In the genomic region with DNA sequence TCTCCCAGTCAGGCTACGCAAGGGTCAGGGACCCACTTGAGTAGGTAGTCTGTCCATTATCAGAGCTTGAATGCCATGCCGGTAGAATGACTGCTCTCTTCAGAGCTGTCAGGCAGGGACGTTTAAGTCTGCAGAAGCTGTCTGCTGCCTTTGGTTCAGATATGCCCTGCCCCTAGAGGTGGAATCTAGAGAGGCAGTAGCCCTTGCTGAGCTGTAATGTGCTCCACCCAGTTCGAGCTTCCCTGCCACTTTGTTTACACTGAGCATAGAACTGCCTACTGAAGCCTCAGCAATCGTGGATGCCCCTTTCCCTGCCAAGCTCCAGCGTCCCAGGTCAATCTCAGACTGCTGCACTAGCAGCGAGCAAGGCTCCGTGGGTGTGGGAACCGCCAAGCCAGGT, we compare ENCODE assay signal across 1 cellular context.
TF ChIP-seq lines count a peak whose summit lies in the region.

No MANE protein-coding gene starts in this region.

TF ChIP-seq in GM23338, 12 proteins besides CTCF, POLR2A, EP300 and RAD21 (continued from another document):
- TF ChIP-seq, protein P1, sequence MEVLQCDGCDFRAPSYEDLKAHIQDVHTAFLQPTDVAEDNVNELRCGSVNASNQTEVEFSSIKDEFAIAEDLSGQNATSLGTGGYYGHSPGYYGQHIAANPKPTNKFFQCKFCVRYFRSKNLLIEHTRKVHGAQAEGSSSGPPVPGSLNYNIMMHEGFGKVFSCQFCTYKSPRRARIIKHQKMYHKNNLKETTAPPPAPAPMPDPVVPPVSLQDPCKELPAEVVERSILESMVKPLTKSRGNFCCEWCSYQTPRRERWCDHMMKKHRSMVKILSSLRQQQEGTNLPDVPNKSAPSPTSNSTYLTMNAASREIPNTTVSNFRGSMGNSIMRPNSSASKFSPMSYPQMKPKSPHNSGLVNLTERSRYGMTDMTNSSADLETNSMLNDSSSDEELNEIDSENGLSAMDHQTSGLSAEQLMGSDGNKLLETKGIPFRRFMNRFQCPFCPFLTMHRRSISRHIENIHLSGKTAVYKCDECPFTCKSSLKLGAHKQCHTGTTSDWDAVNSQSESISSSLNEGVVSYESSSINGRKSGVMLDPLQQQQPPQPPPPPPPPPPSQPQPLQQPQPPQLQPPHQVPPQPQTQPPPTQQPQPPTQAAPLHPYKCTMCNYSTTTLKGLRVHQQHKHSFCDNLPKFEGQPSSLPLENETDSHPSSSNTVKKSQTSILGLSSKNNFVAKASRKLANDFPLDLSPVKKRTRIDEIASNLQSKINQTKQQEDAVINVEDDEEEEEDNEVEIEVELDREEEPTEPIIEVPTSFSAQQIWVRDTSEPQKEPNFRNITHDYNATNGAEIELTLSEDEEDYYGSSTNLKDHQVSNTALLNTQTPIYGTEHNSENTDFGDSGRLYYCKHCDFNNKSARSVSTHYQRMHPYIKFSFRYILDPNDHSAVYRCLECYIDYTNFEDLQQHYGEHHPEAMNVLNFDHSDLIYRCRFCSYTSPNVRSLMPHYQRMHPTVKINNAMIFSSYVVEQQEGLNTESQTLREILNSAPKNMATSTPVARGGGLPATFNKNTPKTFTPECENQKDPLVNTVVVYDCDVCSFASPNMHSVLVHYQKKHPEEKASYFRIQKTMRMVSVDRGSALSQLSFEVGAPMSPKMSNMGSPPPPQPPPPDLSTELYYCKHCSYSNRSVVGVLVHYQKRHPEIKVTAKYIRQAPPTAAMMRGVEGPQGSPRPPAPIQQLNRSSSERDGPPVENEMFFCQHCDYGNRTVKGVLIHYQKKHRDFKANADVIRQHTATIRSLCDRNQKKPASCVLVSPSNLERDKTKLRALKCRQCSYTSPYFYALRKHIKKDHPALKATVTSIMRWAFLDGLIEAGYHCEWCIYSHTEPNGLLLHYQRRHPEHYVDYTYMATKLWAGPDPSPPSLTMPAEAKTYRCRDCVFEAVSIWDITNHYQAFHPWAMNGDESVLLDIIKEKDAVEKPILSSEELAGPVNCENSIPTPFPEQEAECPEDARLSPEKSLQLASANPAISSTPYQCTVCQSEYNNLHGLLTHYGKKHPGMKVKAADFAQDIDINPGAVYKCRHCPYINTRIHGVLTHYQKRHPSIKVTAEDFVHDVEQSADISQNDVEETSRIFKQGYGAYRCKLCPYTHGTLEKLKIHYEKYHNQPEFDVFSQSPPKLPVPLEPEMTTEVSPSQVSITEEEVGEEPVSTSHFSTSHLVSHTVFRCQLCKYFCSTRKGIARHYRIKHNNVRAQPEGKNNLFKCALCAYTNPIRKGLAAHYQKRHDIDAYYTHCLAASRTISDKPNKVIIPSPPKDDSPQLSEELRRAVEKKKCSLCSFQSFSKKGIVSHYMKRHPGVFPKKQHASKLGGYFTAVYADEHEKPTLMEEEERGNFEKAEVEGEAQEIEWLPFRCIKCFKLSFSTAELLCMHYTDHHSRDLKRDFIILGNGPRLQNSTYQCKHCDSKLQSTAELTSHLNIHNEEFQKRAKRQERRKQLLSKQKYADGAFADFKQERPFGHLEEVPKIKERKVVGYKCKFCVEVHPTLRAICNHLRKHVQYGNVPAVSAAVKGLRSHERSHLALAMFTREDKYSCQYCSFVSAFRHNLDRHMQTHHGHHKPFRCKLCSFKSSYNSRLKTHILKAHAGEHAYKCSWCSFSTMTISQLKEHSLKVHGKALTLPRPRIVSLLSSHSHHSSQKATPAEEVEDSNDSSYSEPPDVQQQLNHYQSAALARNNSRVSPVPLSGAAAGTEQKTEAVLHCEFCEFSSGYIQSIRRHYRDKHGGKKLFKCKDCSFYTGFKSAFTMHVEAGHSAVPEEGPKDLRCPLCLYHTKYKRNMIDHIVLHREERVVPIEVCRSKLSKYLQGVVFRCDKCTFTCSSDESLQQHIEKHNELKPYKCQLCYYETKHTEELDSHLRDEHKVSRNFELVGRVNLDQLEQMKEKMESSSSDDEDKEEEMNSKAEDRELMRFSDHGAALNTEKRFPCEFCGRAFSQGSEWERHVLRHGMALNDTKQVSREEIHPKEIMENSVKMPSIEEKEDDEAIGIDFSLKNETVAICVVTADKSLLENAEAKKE (CRISPR knock-in tag; IDR thresholded peaks at IDR 0.05): no peak
